In the genomic region with DNA sequence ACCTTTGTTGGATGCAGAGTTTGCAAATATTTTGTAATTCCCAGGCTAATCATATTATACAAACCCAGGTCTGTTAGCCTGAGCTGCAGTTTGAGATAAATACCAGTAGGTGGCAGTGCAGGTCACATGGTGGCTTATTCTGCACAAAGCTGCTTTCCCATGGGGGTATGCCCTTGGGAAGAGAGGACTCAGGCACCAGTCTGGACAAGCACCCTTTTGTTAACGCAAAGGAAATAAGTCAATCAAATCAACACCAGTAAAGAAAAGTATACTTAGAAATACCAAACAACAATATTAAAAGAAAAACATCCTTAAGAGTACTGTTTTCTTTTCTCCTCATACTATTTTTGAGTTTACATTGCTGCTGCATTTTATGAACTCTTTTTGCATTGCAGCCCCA, we compare ENCODE assay signal across 8 cellular contexts.
A peak's percentile ranks its signal among the peaks of the same experiment; 100 is the strongest.
DNase-seq lines count a peak whose midpoint lies in the region; ATAC-seq lines count a peak whose summit lies in the region.

No MANE protein-coding gene starts in this region.

- no peak overlapping the region for H2AK5ac ChIP-seq in mesenchymal stem cell (ENCODE audit: low read length, severe bottlenecking)

- H4K8ac ChIP-seq in mesenchymal stem cell (ENCODE audit: low read length), result no peak overlapping the region

- no peak overlapping the region for H4K91ac ChIP-seq in mesenchymal stem cell (ENCODE audit: low read length)

- in situ Hi-C loops in HAP-1 (cut with MboI; ENCODE audit: low sequenced_read_pairs), result no loop called here

- no peak overlapping the region for H2BK120ac ChIP-seq in mesenchymal stem cell (ENCODE audit: low read depth, low read length)

- H3K4me3 ChIP-seq in HAP-1 (no peak overlapping the region), mesenchymal stem cell (ENCODE audit: insufficient read depth in 1 of 2, low read depth in 1 of 2, low read length in 2 of 2) (no peak overlapping the region)

- DNase-seq in activated CD4-positive, alpha-beta T cell treated with anti-CD3 and anti-CD28 coated beads for 36 hours, result peak; percentile 21
- no peak for DNase-seq in activated CD4-positive, alpha-beta T cell treated with anti-CD3 and anti-CD28 coated beads for 1 hour
- peak; percentile 63 to 65 for DNase-seq in HAP-1 (ENCODE audit: low spot score in 2 of 2)
- DNase-seq in NCI-H748 treated with DMSO at 0.1 percent for 48 hours (lab: John Stamatoyannopoulos, UW), result peak; percentile 28
- peak; percentile 67 for DNase-seq in dedifferentiated amniotic fluid mesenchymal stem cell (ENCODE audit: extremely low spot score)
- DNase-seq in mesenchymal stem cell, result peak; percentile 63

- H3K9me3 Mint-ChIP-seq in activated CD4-positive, alpha-beta T cell treated with anti-CD3 and anti-CD28 coated beads for 36 hours (ENCODE audit: low read depth), result peaks cover 4% of the 10 kb centered on the region

- no peak overlapping the region for H3K4me2 ChIP-seq in mesenchymal stem cell (ENCODE audit: low read length, poor library complexity, severe bottlenecking)

- no peak overlapping the region for H3K18ac ChIP-seq in mesenchymal stem cell (ENCODE audit: low read depth in 1 of 2, low read length in 2 of 2)

- H3K9me3 ChIP-seq in HAP-1 (no peaks in the 10 kb centered on the region), mesenchymal stem cell (ENCODE audit: control insufficient read depth, low read length) (no peaks in the 10 kb centered on the region)

- H3K79me1 ChIP-seq in mesenchymal stem cell (replicated peaks; ENCODE audit: low read length, poor library complexity, severe bottlenecking), result no peaks in the 10 kb centered on the region

- H3K4me3 Mint-ChIP-seq in activated CD4-positive, alpha-beta T cell treated with anti-CD3 and anti-CD28 coated beads for 36 hours, result no peak overlapping the region

- H3K23ac ChIP-seq in mesenchymal stem cell (ENCODE audit: low read length in 2 of 2), result no peak overlapping the region

- no peaks in the 10 kb centered on the region for H3K4me1 Mint-ChIP-seq in activated CD4-positive, alpha-beta T cell treated with anti-CD3 and anti-CD28 coated beads for 36 hours

- no peak for ATAC-seq in activated CD4-positive, alpha-beta T cell treated with anti-CD3 and anti-CD28 coated beads for 36 hours
- ATAC-seq in HG03354 (IDR thresholded peaks at IDR 0.05; ENCODE audit: poor library complexity, severe bottlenecking, unreplicated experiment), result no peak
- no peak for ATAC-seq in HG02623 (IDR thresholded peaks at IDR 0.05; ENCODE audit: unreplicated experiment)

- no peak overlapping the region for H2BK5ac ChIP-seq in mesenchymal stem cell (ENCODE audit: low read depth, low read length, poor library complexity, severe bottlenecking)

- POLR2A ChIA-PET in activated CD4-positive, alpha-beta T cell treated with anti-CD3 and anti-CD28 coated beads for 36 hours (lab: Charles Lee), result no interaction called here

- H3K27me3 ChIP-seq in HAP-1 (ENCODE audit: low read depth) (no peaks in the 10 kb centered on the region; the same call in 1 of the 2 replicates), mesenchymal stem cell (ENCODE audit: control insufficient read depth in 1 of 2, insufficient read depth in 1 of 2, low read length in 2 of 2) (no peaks in the 10 kb centered on the region)

- no peaks in the 10 kb centered on the region for H3K36me3 Mint-ChIP-seq in activated CD4-positive, alpha-beta T cell treated with anti-CD3 and anti-CD28 coated beads for 36 hours (ENCODE audit: low read depth)

- H3K27ac ChIP-seq in mesenchymal stem cell (ENCODE audit: low read length, poor library complexity, severe bottlenecking), result no peak overlapping the region

- H3K27me3 Mint-ChIP-seq in activated CD4-positive, alpha-beta T cell treated with anti-CD3 and anti-CD28 coated beads for 36 hours, result no peaks in the 10 kb centered on the region

- H3K36me3 ChIP-seq in HAP-1 (replicated peaks), result no peaks in the 10 kb centered on the region
- no peaks in the 10 kb centered on the region for H3K36me3 ChIP-seq in mesenchymal stem cell (ENCODE audit: control insufficient read depth in 1 of 2, insufficient read depth in 2 of 2, low read depth in 1 of 2, low read length in 2 of 2)

- H3K14ac ChIP-seq in mesenchymal stem cell (ENCODE audit: low read length in 2 of 2), result no peak overlapping the region

- H2BK15ac ChIP-seq in mesenchymal stem cell (ENCODE audit: low read depth, poor library complexity, severe bottlenecking), result no peak overlapping the region

- peak overlapping the region; percentile 20 for H3K9ac ChIP-seq in mesenchymal stem cell (ENCODE audit: low read length)

- no peak overlapping the region for H3K27ac Mint-ChIP-seq in activated CD4-positive, alpha-beta T cell treated with anti-CD3 and anti-CD28 coated beads for 36 hours

- no CpG with 5 or more reads among the region's 1 CpG for WGBS in mesenchymal stem cell

- H3K4ac ChIP-seq in mesenchymal stem cell (ENCODE audit: low read depth in 1 of 2, low read length in 2 of 2), result no peak overlapping the region

- CTCF ChIA-PET in activated CD4-positive, alpha-beta T cell treated with anti-CD3 and anti-CD28 coated beads for 36 hours (lab: Charles Lee), result interaction anchor here (0.7 to 1.0 kb wide), 4 partner anchors 9 to 1847 kb away, joined by 3 to 4 read pairs (median 3); no protein-coding TSS in a partner anchor

- H2BK12ac ChIP-seq in mesenchymal stem cell (ENCODE audit: low read length in 2 of 2), result no peak overlapping the region

- no peak overlapping the region for H2AFZ ChIP-seq in mesenchymal stem cell (ENCODE audit: low read depth, low read length)

- intact Hi-C loops in activated CD4-positive, alpha-beta T cell treated with anti-CD3 and anti-CD28 coated beads for 36 hours (cut with DNase I, micrococcal nuclease), result loop anchor here (1.0 to 5.0 kb wide), 3 partner anchors 1521 to 1596 kb away; no protein-coding TSS in a partner anchor

- H3K4me1 ChIP-seq in HAP-1 (no peaks in the 10 kb centered on the region), mesenchymal stem cell (ENCODE audit: control insufficient read depth, insufficient read depth, low read depth, low read length) (peaks cover 6% of the 10 kb centered on the region)
